In genomic region chr12:1812650-1813302, GRCh38 we compare ENCODE assay signal across 11 cellular contexts. TPM values are rescaled to one million over a fixed set of nuclear protein-coding genes. Genes with fewer than 3 reads are reported as not detected.
DNase-seq lines count a peak whose midpoint lies in the region; ATAC-seq and TF ChIP-seq lines count a peak whose summit lies in the region.
"Had no signal": no experiment of that assay in that cellular context is flagged by ENCODE, and none has a peak within 500 bp of the region (broad histone marks: within the 10 kb centered on the region; RNA-seq: fewer than 3 reads in every experiment).

No MANE protein-coding gene starts in this region.

- H3K4me1 ChIP-seq in BE2C, result no peaks in the 10 kb centered on the region

- CTCF ChIA-PET in activated naive CD4-positive, alpha-beta T cell treated with anti-CD3 and anti-CD28 coated beads, Interleukin-2, amount 10 ng/mL, durations not matched to agents 7 days and 5 days (lab: Charles Lee), result interaction anchor here (0.7 to 1.8 kb wide), 2 partner anchors 128 to 222 kb away, joined by 3 to 4 read pairs; no protein-coding TSS in a partner anchor

- H3K4me3 ChIP-seq in dorsolateral prefrontal cortex, result no peak overlapping the region
- no peak overlapping the region for H3K4me3 ChIP-seq in BE2C (ENCODE audit: low read depth, low read length)

- no peaks in the 10 kb centered on the region for H3K9me3 Mint-ChIP-seq in natural killer cell
- no peaks in the 10 kb centered on the region for H3K9me3 Mint-ChIP-seq in activated naive CD4-positive, alpha-beta T cell treated with anti-CD3 and anti-CD28 coated beads, Interleukin-2, amount 10 ng/mL, durations not matched to agents 7 days and 5 days

- TF ChIP-seq CTCF in dorsolateral prefrontal cortex (IDR thresholded peaks at IDR 0.05 in 54 of 56, conservative IDR thresholded peaks at IDR 0.05 in 2 of 56; ENCODE audit: low read depth in 1 of 56, partially characterized antibody in 56 of 56) (no peak), natural killer cell (IDR thresholded peaks at IDR 0.05) (no peak), BE2C (IDR thresholded peaks at IDR 0.05; ENCODE audit: low read depth, low read length) (no peak)

- H3K27me3 ChIP-seq in dorsolateral prefrontal cortex, result no peaks in the 10 kb centered on the region
- H3K27me3 ChIP-seq in BE2C, result no peaks in the 10 kb centered on the region

- H3K27me3 Mint-ChIP-seq in natural killer cell (ENCODE audit: low read depth in 2 of 2), result peaks cover 0 to 4% of the 10 kb centered on the region in 2 donors
- peaks cover 35% of the 10 kb centered on the region for H3K27me3 Mint-ChIP-seq in activated naive CD4-positive, alpha-beta T cell treated with anti-CD3 and anti-CD28 coated beads, Interleukin-2, amount 10 ng/mL, durations not matched to agents 7 days and 5 days

- DNase-seq in CMK (ENCODE audit: low read depth) (peak; percentile 65), NOMO-1 treated with dmso at 0.1 percent for 144 hours (lab: John Stamatoyannopoulos, UW; ENCODE audit: unreplicated experiment) (peak; percentile 75), dorsolateral prefrontal cortex (no peak), natural killer cell (no peak), BE2C (no peak)
- no peak for DNase-seq in activated naive CD4-positive, alpha-beta T cell treated with anti-CD3 and anti-CD28 coated beads, Interleukin-2, amount 10 ng/mL, durations not matched to agents 7 days and 5 days
- DNase-seq: amniotic stem cell had no signal

- H3K4me1 Mint-ChIP-seq in natural killer cell, result peaks cover 17 to 38% of the 10 kb centered on the region in 2 donors
- peaks cover 2% of the 10 kb centered on the region for H3K4me1 Mint-ChIP-seq in activated naive CD4-positive, alpha-beta T cell treated with anti-CD3 and anti-CD28 coated beads, Interleukin-2, amount 10 ng/mL, durations not matched to agents 7 days and 5 days
- H3K4me1 Mint-ChIP-seq: nephron had no signal

- H3K36me3 Mint-ChIP-seq in natural killer cell, result no peaks in the 10 kb centered on the region
- H3K36me3 Mint-ChIP-seq in activated naive CD4-positive, alpha-beta T cell treated with anti-CD3 and anti-CD28 coated beads, Interleukin-2, amount 10 ng/mL, durations not matched to agents 7 days and 5 days, result no peaks in the 10 kb centered on the region

- peak overlapping the region in 45 of 59 donors; percentile 1 to 85 (median 51) for H3K27ac ChIP-seq in dorsolateral prefrontal cortex

- no peaks in the 10 kb centered on the region for H3K9me3 ChIP-seq in BE2C

- intact Hi-C loops in dorsolateral prefrontal cortex (cut with DNase I) (no loop called here), natural killer cell (cut with micrococcal nuclease) (loop anchor here (5.0 kb wide), 1 partner anchor 110 kb away; no protein-coding TSS in a partner anchor)

- peak overlapping the region; percentile 50 for H3K4me3 Mint-ChIP-seq in natural killer cell
- no peak overlapping the region for H3K4me3 Mint-ChIP-seq in activated naive CD4-positive, alpha-beta T cell treated with anti-CD3 and anti-CD28 coated beads, Interleukin-2, amount 10 ng/mL, durations not matched to agents 7 days and 5 days
- H3K4me3 Mint-ChIP-seq: nephron had no signal

- no peaks in the 10 kb centered on the region for H3K36me3 ChIP-seq in BE2C

- H3K27ac Mint-ChIP-seq in natural killer cell, result peak overlapping the region; percentile 34 to 89
- no peak overlapping the region for H3K27ac Mint-ChIP-seq in activated naive CD4-positive, alpha-beta T cell treated with anti-CD3 and anti-CD28 coated beads, Interleukin-2, amount 10 ng/mL, durations not matched to agents 7 days and 5 days
- H3K27ac Mint-ChIP-seq: nephron had no signal

- ATAC-seq in natural killer cell, result peak; percentile 53 to 72 (median 58)
- no peak for ATAC-seq in GM18517 (IDR thresholded peaks at IDR 0.05; ENCODE audit: unreplicated experiment)
- ATAC-seq in HG02610 (IDR thresholded peaks at IDR 0.05; ENCODE audit: unreplicated experiment), result no peak
- ATAC-seq: Panc1 had no signal

RNA-seq across cellular contexts. Expression of gene LRTM2, which starts 7.6 kb away (rescaled TPM):
- 10 to 100 TPM in 119 of 120 experiments, 1 to 10 TPM in 1; 8.0 to 46.0 (median 27.9) TPM for total RNA-seq in dorsolateral prefrontal cortex
- not detected for total RNA-seq in natural killer cell
- not detected for polyA plus RNA-seq in BE2C (2012; ENCODE audit: insufficient read depth, insufficient read length, low read depth)

Comparison
In these comparisons a context has a peak if more than half of its experiments do, and no peak if none do; other contexts are left out.
1. DNase-seq: peak in CMK (single experiment) and NOMO-1 treated with dmso at 0.1 percent for 144 hours (single experiment); none in dorsolateral prefrontal cortex (0 of 10), natural killer cell (single experiment), BE2C (single experiment) and activated naive CD4-positive, alpha-beta T cell treated with anti-CD3 and anti-CD28 coated beads, Interleukin-2, amount 10 ng/mL, durations not matched to agents 7 days and 5 days (single experiment).
2. ATAC-seq: peak in natural killer cell (3 of 3); none in GM18517 (single experiment) and HG02610 (single experiment).
3. RNA of gene LRTM2, which starts 7.6 kb away (total RNA-seq): 8.0 to 46.0 TPM in dorsolateral prefrontal cortex; not detected in natural killer cell; every median in the first group is over 4 times any median in the second.